ENCODE assay signal across 2 cellular contexts in the genomic region with DNA sequence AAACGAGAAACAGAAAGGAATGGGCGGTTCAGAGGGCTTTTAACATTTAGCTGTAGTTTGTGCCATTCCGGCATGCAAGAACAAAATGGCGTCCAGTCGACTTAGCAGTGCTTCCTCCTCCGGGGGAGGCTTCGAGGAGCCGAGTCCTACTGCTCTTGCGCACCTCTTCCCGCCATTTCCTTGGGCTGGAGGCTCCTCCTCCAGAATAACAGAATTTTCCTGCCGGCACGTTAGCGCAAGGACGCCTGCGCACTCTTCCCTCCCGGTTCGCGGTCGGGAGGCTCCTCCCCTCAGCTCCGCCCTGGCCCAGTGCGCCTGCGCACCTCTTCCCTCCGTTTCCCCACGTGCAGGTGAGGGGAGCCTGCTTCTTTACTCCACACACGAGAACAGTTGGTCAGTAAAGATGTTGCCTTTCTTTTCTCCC.
A peak's percentile ranks its signal among the peaks of the same experiment; 100 is the strongest.
TF ChIP-seq lines count a peak whose summit lies in the region.

No MANE protein-coding gene starts in this region.

TF ChIP-seq in GM23338, 12 proteins besides CTCF, POLR2A, EP300 and RAD21:
- TF ChIP-seq EZH2phosphoT487 (IDR thresholded peaks at IDR 0.05; ENCODE audit: unreplicated experiment) (no peak), ZNF331 (CRISPR knock-in tag; IDR thresholded peaks at IDR 0.05; ENCODE audit: low read depth) (no peak), STAT1 (IDR thresholded peaks at IDR 0.05; ENCODE audit: unreplicated experiment) (no peak), EZH2 (IDR thresholded peaks at IDR 0.05; ENCODE audit: low read depth, unreplicated experiment) (no peak), NANOG (IDR thresholded peaks at IDR 0.05; ENCODE audit: borderline replicate concordance) (no peak)
- TF ChIP-seq, protein P1, sequence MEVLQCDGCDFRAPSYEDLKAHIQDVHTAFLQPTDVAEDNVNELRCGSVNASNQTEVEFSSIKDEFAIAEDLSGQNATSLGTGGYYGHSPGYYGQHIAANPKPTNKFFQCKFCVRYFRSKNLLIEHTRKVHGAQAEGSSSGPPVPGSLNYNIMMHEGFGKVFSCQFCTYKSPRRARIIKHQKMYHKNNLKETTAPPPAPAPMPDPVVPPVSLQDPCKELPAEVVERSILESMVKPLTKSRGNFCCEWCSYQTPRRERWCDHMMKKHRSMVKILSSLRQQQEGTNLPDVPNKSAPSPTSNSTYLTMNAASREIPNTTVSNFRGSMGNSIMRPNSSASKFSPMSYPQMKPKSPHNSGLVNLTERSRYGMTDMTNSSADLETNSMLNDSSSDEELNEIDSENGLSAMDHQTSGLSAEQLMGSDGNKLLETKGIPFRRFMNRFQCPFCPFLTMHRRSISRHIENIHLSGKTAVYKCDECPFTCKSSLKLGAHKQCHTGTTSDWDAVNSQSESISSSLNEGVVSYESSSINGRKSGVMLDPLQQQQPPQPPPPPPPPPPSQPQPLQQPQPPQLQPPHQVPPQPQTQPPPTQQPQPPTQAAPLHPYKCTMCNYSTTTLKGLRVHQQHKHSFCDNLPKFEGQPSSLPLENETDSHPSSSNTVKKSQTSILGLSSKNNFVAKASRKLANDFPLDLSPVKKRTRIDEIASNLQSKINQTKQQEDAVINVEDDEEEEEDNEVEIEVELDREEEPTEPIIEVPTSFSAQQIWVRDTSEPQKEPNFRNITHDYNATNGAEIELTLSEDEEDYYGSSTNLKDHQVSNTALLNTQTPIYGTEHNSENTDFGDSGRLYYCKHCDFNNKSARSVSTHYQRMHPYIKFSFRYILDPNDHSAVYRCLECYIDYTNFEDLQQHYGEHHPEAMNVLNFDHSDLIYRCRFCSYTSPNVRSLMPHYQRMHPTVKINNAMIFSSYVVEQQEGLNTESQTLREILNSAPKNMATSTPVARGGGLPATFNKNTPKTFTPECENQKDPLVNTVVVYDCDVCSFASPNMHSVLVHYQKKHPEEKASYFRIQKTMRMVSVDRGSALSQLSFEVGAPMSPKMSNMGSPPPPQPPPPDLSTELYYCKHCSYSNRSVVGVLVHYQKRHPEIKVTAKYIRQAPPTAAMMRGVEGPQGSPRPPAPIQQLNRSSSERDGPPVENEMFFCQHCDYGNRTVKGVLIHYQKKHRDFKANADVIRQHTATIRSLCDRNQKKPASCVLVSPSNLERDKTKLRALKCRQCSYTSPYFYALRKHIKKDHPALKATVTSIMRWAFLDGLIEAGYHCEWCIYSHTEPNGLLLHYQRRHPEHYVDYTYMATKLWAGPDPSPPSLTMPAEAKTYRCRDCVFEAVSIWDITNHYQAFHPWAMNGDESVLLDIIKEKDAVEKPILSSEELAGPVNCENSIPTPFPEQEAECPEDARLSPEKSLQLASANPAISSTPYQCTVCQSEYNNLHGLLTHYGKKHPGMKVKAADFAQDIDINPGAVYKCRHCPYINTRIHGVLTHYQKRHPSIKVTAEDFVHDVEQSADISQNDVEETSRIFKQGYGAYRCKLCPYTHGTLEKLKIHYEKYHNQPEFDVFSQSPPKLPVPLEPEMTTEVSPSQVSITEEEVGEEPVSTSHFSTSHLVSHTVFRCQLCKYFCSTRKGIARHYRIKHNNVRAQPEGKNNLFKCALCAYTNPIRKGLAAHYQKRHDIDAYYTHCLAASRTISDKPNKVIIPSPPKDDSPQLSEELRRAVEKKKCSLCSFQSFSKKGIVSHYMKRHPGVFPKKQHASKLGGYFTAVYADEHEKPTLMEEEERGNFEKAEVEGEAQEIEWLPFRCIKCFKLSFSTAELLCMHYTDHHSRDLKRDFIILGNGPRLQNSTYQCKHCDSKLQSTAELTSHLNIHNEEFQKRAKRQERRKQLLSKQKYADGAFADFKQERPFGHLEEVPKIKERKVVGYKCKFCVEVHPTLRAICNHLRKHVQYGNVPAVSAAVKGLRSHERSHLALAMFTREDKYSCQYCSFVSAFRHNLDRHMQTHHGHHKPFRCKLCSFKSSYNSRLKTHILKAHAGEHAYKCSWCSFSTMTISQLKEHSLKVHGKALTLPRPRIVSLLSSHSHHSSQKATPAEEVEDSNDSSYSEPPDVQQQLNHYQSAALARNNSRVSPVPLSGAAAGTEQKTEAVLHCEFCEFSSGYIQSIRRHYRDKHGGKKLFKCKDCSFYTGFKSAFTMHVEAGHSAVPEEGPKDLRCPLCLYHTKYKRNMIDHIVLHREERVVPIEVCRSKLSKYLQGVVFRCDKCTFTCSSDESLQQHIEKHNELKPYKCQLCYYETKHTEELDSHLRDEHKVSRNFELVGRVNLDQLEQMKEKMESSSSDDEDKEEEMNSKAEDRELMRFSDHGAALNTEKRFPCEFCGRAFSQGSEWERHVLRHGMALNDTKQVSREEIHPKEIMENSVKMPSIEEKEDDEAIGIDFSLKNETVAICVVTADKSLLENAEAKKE (CRISPR knock-in tag; IDR thresholded peaks at IDR 0.05): no peak
- TF ChIP-seq, protein P2, sequence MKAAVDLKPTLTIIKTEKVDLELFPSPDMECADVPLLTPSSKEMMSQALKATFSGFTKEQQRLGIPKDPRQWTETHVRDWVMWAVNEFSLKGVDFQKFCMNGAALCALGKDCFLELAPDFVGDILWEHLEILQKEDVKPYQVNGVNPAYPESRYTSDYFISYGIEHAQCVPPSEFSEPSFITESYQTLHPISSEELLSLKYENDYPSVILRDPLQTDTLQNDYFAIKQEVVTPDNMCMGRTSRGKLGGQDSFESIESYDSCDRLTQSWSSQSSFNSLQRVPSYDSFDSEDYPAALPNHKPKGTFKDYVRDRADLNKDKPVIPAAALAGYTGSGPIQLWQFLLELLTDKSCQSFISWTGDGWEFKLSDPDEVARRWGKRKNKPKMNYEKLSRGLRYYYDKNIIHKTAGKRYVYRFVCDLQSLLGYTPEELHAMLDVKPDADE (IDR thresholded peaks at IDR 0.05): no peak

TF ChIP-seq in H1, 55 proteins besides CTCF, POLR2A, EP300 and RAD21:
- TF ChIP-seq SIX5 (IDR thresholded peaks at IDR 0.05; ENCODE audit: low read depth, low read length): no peak
- TF ChIP-seq CREB1 (IDR thresholded peaks at IDR 0.05): no peak
- TF ChIP-seq GTF2F1 (IDR thresholded peaks at IDR 0.05; ENCODE audit: borderline replicate concordance, low read depth, low read length): no peak
- TF ChIP-seq, protein P3, sequence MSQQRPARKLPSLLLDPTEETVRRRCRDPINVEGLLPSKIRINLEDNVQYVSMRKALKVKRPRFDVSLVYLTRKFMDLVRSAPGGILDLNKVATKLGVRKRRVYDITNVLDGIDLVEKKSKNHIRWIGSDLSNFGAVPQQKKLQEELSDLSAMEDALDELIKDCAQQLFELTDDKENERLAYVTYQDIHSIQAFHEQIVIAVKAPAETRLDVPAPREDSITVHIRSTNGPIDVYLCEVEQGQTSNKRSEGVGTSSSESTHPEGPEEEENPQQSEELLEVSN (IDR thresholded peaks at IDR 0.05): peak; percentile 90
- 0 out of 2 replicates have a peak, but pooled peaks have one; percentile 41 for TF ChIP-seq YY1 (IDR thresholded peaks at IDR 0.05; ENCODE audit: low read depth, low read length)
- TF ChIP-seq MAFK (IDR thresholded peaks at IDR 0.05; ENCODE audit: low read depth, low read length): no peak
- no peak for TF ChIP-seq BRCA1 (IDR thresholded peaks at IDR 0.05; ENCODE audit: low read depth, low read length)
- TF ChIP-seq, protein P4, sequence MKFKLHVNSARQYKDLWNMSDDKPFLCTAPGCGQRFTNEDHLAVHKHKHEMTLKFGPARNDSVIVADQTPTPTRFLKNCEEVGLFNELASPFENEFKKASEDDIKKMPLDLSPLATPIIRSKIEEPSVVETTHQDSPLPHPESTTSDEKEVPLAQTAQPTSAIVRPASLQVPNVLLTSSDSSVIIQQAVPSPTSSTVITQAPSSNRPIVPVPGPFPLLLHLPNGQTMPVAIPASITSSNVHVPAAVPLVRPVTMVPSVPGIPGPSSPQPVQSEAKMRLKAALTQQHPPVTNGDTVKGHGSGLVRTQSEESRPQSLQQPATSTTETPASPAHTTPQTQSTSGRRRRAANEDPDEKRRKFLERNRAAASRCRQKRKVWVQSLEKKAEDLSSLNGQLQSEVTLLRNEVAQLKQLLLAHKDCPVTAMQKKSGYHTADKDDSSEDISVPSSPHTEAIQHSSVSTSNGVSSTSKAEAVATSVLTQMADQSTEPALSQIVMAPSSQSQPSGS (IDR thresholded peaks at IDR 0.05; ENCODE audit: low read length): no peak
- TF ChIP-seq HDAC6 (IDR thresholded peaks at IDR 0.05; ENCODE audit: low read depth, low read length): no peak
- TF ChIP-seq, protein P5, sequence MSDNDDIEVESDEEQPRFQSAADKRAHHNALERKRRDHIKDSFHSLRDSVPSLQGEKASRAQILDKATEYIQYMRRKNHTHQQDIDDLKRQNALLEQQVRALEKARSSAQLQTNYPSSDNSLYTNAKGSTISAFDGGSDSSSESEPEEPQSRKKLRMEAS (IDR thresholded peaks at IDR 0.05): no peak
TF ChIP-seq in H1: peak in this region for 2.
